Comparison of ENCODE assay signal across 8 cellular contexts in genomic region chr1:156154317-156154749, GRCh38. TPM values are rescaled to one million over a fixed set of nuclear protein-coding genes. Genes with fewer than 3 reads are reported as not detected.
A peak's percentile ranks its signal among the peaks of the same experiment; 100 is the strongest.
DNase-seq lines count a peak whose midpoint lies in the region; ATAC-seq and TF ChIP-seq lines count a peak whose summit lies in the region.

No MANE protein-coding gene starts in this region.

- no peak for TF ChIP-seq CTCF in CD8-positive, alpha-beta T cell (IDR thresholded peaks at IDR 0.05)

- H3K4me1 ChIP-seq in CD8-positive, alpha-beta T cell (ENCODE audit: insufficient read depth, low read length): no peaks in the 10 kb centered on the region
- peaks cover 21 to 22% of the 10 kb centered on the region in 2 donors for H3K4me1 ChIP-seq in duodenal mucosa (ENCODE audit: control insufficient read depth in 1 of 2, insufficient read depth in 2 of 2, low read length in 2 of 2)

- intact Hi-C loops in CD8-positive, alpha-beta T cell (cut with DNase I, micrococcal nuclease): no loop called here

- peak in 2 of 7 experiments; percentile 24 to 38 for DNase-seq in CD8-positive, alpha-beta T cell
- peak; percentile 75 for DNase-seq in GM19240 (ENCODE audit: insufficient read length, low spot score)
- DNase-seq in stimulated activated CD8-positive, alpha-beta memory T cell treated with anti-CD3 and anti-CD28 coated beads, Interleukin-2, amount 100 ng/mL, for 48 hours (ENCODE audit: low read depth in 2 of 2): peak; percentile 25 to 71
- no peak for DNase-seq in NCI-H446 treated with DMSO at 0.1 percent for 48 hours (lab: John Stamatoyannopoulos, UW)

- H3K36me3 ChIP-seq in CD8-positive, alpha-beta T cell (ENCODE audit: insufficient read depth, low read length): no peaks in the 10 kb centered on the region
- no peaks in the 10 kb centered on the region for H3K36me3 ChIP-seq in KOPT-K1 (ENCODE audit: insufficient read depth, low read length)
- H3K36me3 ChIP-seq in duodenal mucosa (ENCODE audit: control insufficient read depth in 1 of 2, insufficient read depth in 2 of 2, low read length in 2 of 2): no peaks in the 10 kb centered on the region

- H3K9ac ChIP-seq in duodenal mucosa (ENCODE audit: low read depth in 1 of 2, low read length in 2 of 2): no peak overlapping the region

- peaks cover 30% of the 10 kb centered on the region for H3K4me1 Mint-ChIP-seq in CD8-positive, alpha-beta T cell (ENCODE audit: low read depth)

- H3K36me3 Mint-ChIP-seq in CD8-positive, alpha-beta T cell: no peaks in the 10 kb centered on the region

- H3K9me3 ChIP-seq in CD8-positive, alpha-beta T cell (ENCODE audit: low read length): no peaks in the 10 kb centered on the region
- H3K9me3 ChIP-seq in KOPT-K1 (ENCODE audit: insufficient read depth, low read length, poor library complexity, severe bottlenecking) (no peaks in the 10 kb centered on the region), duodenal mucosa (ENCODE audit: control insufficient read depth in 1 of 2, low read length in 2 of 2) (no peaks in the 10 kb centered on the region)

- H3K4me3 Mint-ChIP-seq in CD8-positive, alpha-beta T cell: peak overlapping the region; percentile 67

- ATAC-seq in CD8-positive, alpha-beta T cell: peak; percentile 83
- ATAC-seq in GM21367 (IDR thresholded peaks at IDR 0.05; ENCODE audit: unreplicated experiment) (no peak), HG03571 (IDR thresholded peaks at IDR 0.05; ENCODE audit: unreplicated experiment) (no peak)

- H3K9me3 Mint-ChIP-seq in CD8-positive, alpha-beta T cell: no peaks in the 10 kb centered on the region

- CTCF ChIA-PET in CD8-positive, alpha-beta T cell (lab: Charles Lee): interaction anchor here (1.0 to 1.7 kb wide), 4 partner anchors 9 to 72 kb away, joined by 3 to 9 read pairs (median 4); no protein-coding TSS in a partner anchor

- POLR2A ChIA-PET in CD8-positive, alpha-beta T cell (lab: Charles Lee): no interaction called here

- no peaks in the 10 kb centered on the region for H3K27me3 Mint-ChIP-seq in CD8-positive, alpha-beta T cell (ENCODE audit: low read depth)

- H3K4me3 ChIP-seq in CD8-positive, alpha-beta T cell (ENCODE audit: low read depth, low read length): no peak overlapping the region
- peak overlapping the region; percentile 22 to 23 for H3K4me3 ChIP-seq in duodenal mucosa (ENCODE audit: low read depth in 1 of 2, low read length in 2 of 2)

- H3K27ac ChIP-seq in CD8-positive, alpha-beta T cell (ENCODE audit: low read depth, low read length): no peak overlapping the region
- H3K27ac ChIP-seq in KOPT-K1 (ENCODE audit: low read depth, low read length, poor library complexity, severe bottlenecking): peak overlapping the region; percentile 56
- H3K27ac ChIP-seq in duodenal mucosa (ENCODE audit: low read depth, low read length): no peak overlapping the region

- no peaks in the 10 kb centered on the region for H3K27me3 ChIP-seq in CD8-positive, alpha-beta T cell (ENCODE audit: insufficient read depth, low read length)
- H3K27me3 ChIP-seq in duodenal mucosa (ENCODE audit: control insufficient read depth in 1 of 2, insufficient read depth in 2 of 2, low read length in 2 of 2): no peaks in the 10 kb centered on the region

- peak overlapping the region; percentile 24 for H3K27ac Mint-ChIP-seq in CD8-positive, alpha-beta T cell

RNA-seq across cellular contexts. Expression of gene SEMA4A, which starts 0.9 kb away (rescaled TPM):
- 1 to 10 TPM; 2.9 to 4.0 TPM for total RNA-seq in CD8-positive, alpha-beta T cell

RNA-seq across cellular contexts. Expression of gene SLC25A44, which starts 39.6 kb away (rescaled TPM):
- total RNA-seq in CD8-positive, alpha-beta T cell: 10 to 100 TPM; 12.1 to 12.6 TPM

RNA-seq across cellular contexts. Expression of gene LMNA, which starts 39.8 kb away (rescaled TPM):
- total RNA-seq in CD8-positive, alpha-beta T cell: 100 to 1,000 TPM; 281 to 298 TPM

RNA-seq across cellular contexts. Expression of gene PMF1, which starts 58.5 kb away (rescaled TPM):
- 10 to 100 TPM; 72.1 to 74.4 TPM for total RNA-seq in CD8-positive, alpha-beta T cell
